7 cellular contexts compared by ENCODE assay signal in genomic region chr3:184710870-184711365, GRCh38. TPM values are rescaled to one million over a fixed set of nuclear protein-coding genes. Genes with fewer than 3 reads are reported as not detected.
A peak's percentile ranks its signal among the peaks of the same experiment; 100 is the strongest.
DNase-seq lines count a peak whose midpoint lies in the region; ATAC-seq and TF ChIP-seq lines count a peak whose summit lies in the region.

No MANE protein-coding gene starts in this region.

- peak overlapping the region; percentile 86 for H2AFZ ChIP-seq in hepatocyte

- no peaks in the 10 kb centered on the region for H3K27me3 ChIP-seq in MG63
- H3K27me3 ChIP-seq in hepatocyte, result no peaks in the 10 kb centered on the region
- H3K27me3 ChIP-seq in skeletal muscle tissue (ENCODE audit: control insufficient read depth in 3 of 3, insufficient read depth in 3 of 3, low read length in 3 of 3), result no peaks in the 10 kb centered on the region

- H3K4me1 ChIP-seq in hepatocyte (ENCODE audit: insufficient read depth) (peaks cover 12% of the 10 kb centered on the region), skeletal muscle tissue (ENCODE audit: control insufficient read depth in 3 of 3, insufficient read depth in 3 of 3, low read length in 3 of 3) (peaks cover 9 to 27% (median 16%) of the 10 kb centered on the region in 3 donors)

- peaks cover 2% of the 10 kb centered on the region for H3K36me3 Mint-ChIP-seq in activated naive CD8-positive, alpha-beta T cell treated with anti-CD3 and anti-CD28 coated beads, Interleukin-2, amount 10 ng/mL, durations not matched to agents 7 days and 5 days

- POLR2A ChIA-PET in activated naive CD8-positive, alpha-beta T cell treated with anti-CD3 and anti-CD28 coated beads, Interleukin-2, amount 10 ng/mL, durations not matched to agents 7 days and 5 days (lab: Charles Lee), result no interaction called here

- no peaks in the 10 kb centered on the region for H4K20me1 ChIP-seq in hepatocyte (ENCODE audit: insufficient read depth, poor library complexity, severe bottlenecking)

- H3K79me2 ChIP-seq in hepatocyte, result peaks cover 46% of the 10 kb centered on the region

- WGBS in hepatocyte (ENCODE audit: low lambda C conversion rate, missing lambda C conversion rate), result 15% methylated on average over 13 of the region's 13 CpGs

- H3K4me3 Mint-ChIP-seq in activated naive CD8-positive, alpha-beta T cell treated with anti-CD3 and anti-CD28 coated beads, Interleukin-2, amount 10 ng/mL, durations not matched to agents 7 days and 5 days, result peak overlapping the region; percentile 85

- DNase-seq in MG63, result peak; percentile 47
- DNase-seq in activated naive CD8-positive, alpha-beta T cell treated with anti-CD3 and anti-CD28 coated beads, Interleukin-2, amount 10 ng/mL, durations not matched to agents 7 days and 5 days, result no peak
- DNase-seq in hepatocyte (ENCODE audit: low spot score), result no peak
- DNase-seq in T-helper 9 cell, result no peak

- peak overlapping the region; percentile 86 for H3K4me2 ChIP-seq in hepatocyte

- H3K9me3 Mint-ChIP-seq in activated naive CD8-positive, alpha-beta T cell treated with anti-CD3 and anti-CD28 coated beads, Interleukin-2, amount 10 ng/mL, durations not matched to agents 7 days and 5 days, result peaks cover 12% of the 10 kb centered on the region

- peaks cover 19% of the 10 kb centered on the region for H3K4me1 Mint-ChIP-seq in activated naive CD8-positive, alpha-beta T cell treated with anti-CD3 and anti-CD28 coated beads, Interleukin-2, amount 10 ng/mL, durations not matched to agents 7 days and 5 days

- peak overlapping the region; percentile 79 for H3K27ac Mint-ChIP-seq in activated naive CD8-positive, alpha-beta T cell treated with anti-CD3 and anti-CD28 coated beads, Interleukin-2, amount 10 ng/mL, durations not matched to agents 7 days and 5 days

- peak overlapping the region; percentile 100 for H3K27ac ChIP-seq in hepatocyte
- peak overlapping the region; percentile 79 for H3K27ac ChIP-seq in skeletal muscle tissue (ENCODE audit: low read depth, low read length)

- ATAC-seq in GM18498 (IDR thresholded peaks at IDR 0.05; ENCODE audit: unreplicated experiment), result peak; percentile 61
- ATAC-seq in GM21786 (IDR thresholded peaks at IDR 0.05; ENCODE audit: unreplicated experiment), result peak; percentile 51
- peak; percentile 7 for ATAC-seq in activated naive CD8-positive, alpha-beta T cell treated with anti-CD3 and anti-CD28 coated beads, Interleukin-2, amount 10 ng/mL, durations not matched to agents 7 days and 5 days (ENCODE audit: low read depth)

- TF ChIP-seq CTCF in hepatocyte (IDR thresholded peaks at IDR 0.05; ENCODE audit: poor library complexity), result no peak

- H3K27me3 Mint-ChIP-seq in activated naive CD8-positive, alpha-beta T cell treated with anti-CD3 and anti-CD28 coated beads, Interleukin-2, amount 10 ng/mL, durations not matched to agents 7 days and 5 days, result peaks cover 26% of the 10 kb centered on the region

- H3K9ac ChIP-seq in skeletal muscle tissue (ENCODE audit: low read depth in 1 of 3, low read length in 3 of 3), result peak overlapping the region; percentile 76 to 93 (median 87)

- H3K9me2 ChIP-seq in hepatocyte (replicated peaks; ENCODE audit: insufficient read depth), result no peaks in the 10 kb centered on the region

- H3K36me3 ChIP-seq in MG63 (peaks cover 31% of the 10 kb centered on the region), hepatocyte (replicated peaks; ENCODE audit: insufficient read depth, low read depth) (no peaks in the 10 kb centered on the region), skeletal muscle tissue (ENCODE audit: control insufficient read depth in 3 of 3, insufficient read depth in 3 of 3, low read length in 3 of 3) (peaks cover 0 to 8% (median 6%) of the 10 kb centered on the region in 3 donors)

- no peaks in the 10 kb centered on the region for H3K9me3 ChIP-seq in MG63
- no peaks in the 10 kb centered on the region for H3K9me3 ChIP-seq in hepatocyte (ENCODE audit: low read depth)
- no peaks in the 10 kb centered on the region for H3K9me3 ChIP-seq in skeletal muscle tissue (ENCODE audit: control insufficient read depth in 3 of 3, low read length in 3 of 3)

- H3K4me3 ChIP-seq in MG63, result peak overlapping the region; percentile 95
- H3K4me3 ChIP-seq in hepatocyte, result peak overlapping the region; percentile 94
- H3K4me3 ChIP-seq in skeletal muscle tissue (ENCODE audit: low read length in 3 of 3), result peak overlapping the region; percentile 84 to 89 (median 86)

RNA-seq across cellular contexts. Expression of gene MAGEF1, which starts 0.9 kb away (rescaled TPM):
- 25.6 and 30.3 TPM in 2 replicates for total RNA-seq in MG63 (2014; rRNA removed; shearing (Covaris generic); ENCODE audit: low replicate concordance)
- 1 to 10 TPM; 4.9 to 6.0 TPM for total RNA-seq in activated naive CD8-positive, alpha-beta T cell treated with anti-CD3 and anti-CD28 coated beads, Interleukin-2, amount 10 ng/mL, durations not matched to agents 7 days and 5 days
- total RNA-seq in hepatocyte (57.6 and 66.5 TPM in 2 replicates), skeletal muscle tissue (36.0 TPM)
- polyA plus RNA-seq in hepatocyte, result 74.4 and 74.9 TPM in 2 replicates

Comparison
In these comparisons a context has a peak if more than half of its experiments do, and no peak if none do; other contexts are left out.
1. ATAC-seq: peak in every context shown above with its lines; median percentile 61 in GM18498; 51 in GM21786; 7 in activated naive CD8-positive, alpha-beta T cell treated with anti-CD3 and anti-CD28 coated beads, Interleukin-2, amount 10 ng/mL, durations not matched to agents 7 days and 5 days.